Comparison of ENCODE assay signal across 1 cellular context in genomic region chr17:74430706-74431567, GRCh38.
TF ChIP-seq lines count a peak whose summit lies in the region.

No MANE protein-coding gene starts in this region.

TF ChIP-seq in GM12878, 131 proteins besides CTCF, POLR2A, EP300 and RAD21 (continued from another document and continues in another):
- TF ChIP-seq, protein P1, sequence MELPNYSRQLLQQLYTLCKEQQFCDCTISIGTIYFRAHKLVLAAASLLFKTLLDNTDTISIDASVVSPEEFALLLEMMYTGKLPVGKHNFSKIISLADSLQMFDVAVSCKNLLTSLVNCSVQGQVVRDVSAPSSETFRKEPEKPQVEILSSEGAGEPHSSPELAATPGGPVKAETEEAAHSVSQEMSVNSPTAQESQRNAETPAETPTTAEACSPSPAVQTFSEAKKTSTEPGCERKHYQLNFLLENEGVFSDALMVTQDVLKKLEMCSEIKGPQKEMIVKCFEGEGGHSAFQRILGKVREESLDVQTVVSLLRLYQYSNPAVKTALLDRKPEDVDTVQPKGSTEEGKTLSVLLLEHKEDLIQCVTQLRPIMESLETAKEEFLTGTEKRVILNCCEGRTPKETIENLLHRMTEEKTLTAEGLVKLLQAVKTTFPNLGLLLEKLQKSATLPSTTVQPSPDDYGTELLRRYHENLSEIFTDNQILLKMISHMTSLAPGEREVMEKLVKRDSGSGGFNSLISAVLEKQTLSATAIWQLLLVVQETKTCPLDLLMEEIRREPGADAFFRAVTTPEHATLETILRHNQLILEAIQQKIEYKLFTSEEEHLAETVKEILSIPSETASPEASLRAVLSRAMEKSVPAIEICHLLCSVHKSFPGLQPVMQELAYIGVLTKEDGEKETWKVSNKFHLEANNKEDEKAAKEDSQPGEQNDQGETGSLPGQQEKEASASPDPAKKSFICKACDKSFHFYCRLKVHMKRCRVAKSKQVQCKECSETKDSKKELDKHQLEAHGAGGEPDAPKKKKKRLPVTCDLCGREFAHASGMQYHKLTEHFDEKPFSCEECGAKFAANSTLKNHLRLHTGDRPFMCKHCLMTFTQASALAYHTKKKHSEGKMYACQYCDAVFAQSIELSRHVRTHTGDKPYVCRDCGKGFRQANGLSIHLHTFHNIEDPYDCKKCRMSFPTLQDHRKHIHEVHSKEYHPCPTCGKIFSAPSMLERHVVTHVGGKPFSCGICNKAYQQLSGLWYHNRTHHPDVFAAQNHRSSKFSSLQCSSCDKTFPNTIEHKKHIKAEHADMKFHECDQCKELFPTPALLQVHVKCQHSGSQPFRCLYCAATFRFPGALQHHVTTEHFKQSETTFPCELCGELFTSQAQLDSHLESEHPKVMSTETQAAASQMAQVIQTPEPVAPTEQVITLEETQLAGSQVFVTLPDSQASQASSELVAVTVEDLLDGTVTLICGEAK (IDR thresholded peaks at IDR 0.05; ENCODE audit: borderline replicate concordance), result no peak; the same call in 1 of the 2 replicates
- TF ChIP-seq BHLHE40 (IDR thresholded peaks at IDR 0.05; ENCODE audit: borderline replicate concordance in 1 of 2, low read depth in 2 of 2, low read length in 1 of 2) (peak in 1 of 2 experiments; percentile 81; a peak in 2 of 4 replicates), SMAD1 (IDR thresholded peaks at IDR 0.05; ENCODE audit: low read depth, partially characterized antibody) (no peak), MEF2B (IDR thresholded peaks at IDR 0.05; ENCODE audit: partially characterized antibody, poor library complexity, severe bottlenecking) (no peak), RAD51 (IDR thresholded peaks at IDR 0.05) (no peak), RELB (IDR thresholded peaks at IDR 0.05; ENCODE audit: low read depth) (peak; percentile 34; the same call in 1 of the 2 replicates), FOXM1 (IDR thresholded peaks at IDR 0.05; ENCODE audit: low read depth, low read length) (no peak), ASH2L (IDR thresholded peaks at IDR 0.05; ENCODE audit: borderline replicate concordance, low read depth) (no peak), FOXK2 (IDR thresholded peaks at IDR 0.05) (no peak; the same call in 1 of the 2 replicates), ETV6 (conservative IDR thresholded peaks at IDR 0.05 in 1 of 2, IDR thresholded peaks at IDR 0.05 in 1 of 2; ENCODE audit: borderline replicate concordance in 1 of 2, low read depth in 1 of 2) (no peak), RFX5 (IDR thresholded peaks at IDR 0.05; ENCODE audit: low read depth, low read length) (no peak), PAX8 (IDR thresholded peaks at IDR 0.05) (no peak), USF2 (IDR thresholded peaks at IDR 0.05; ENCODE audit: borderline replicate concordance, low read depth, low read length) (no peak), MEF2A (IDR thresholded peaks at IDR 0.05; ENCODE audit: insufficient read depth, low read depth, low read length) (no peak), BACH1 (IDR thresholded peaks at IDR 0.05; ENCODE audit: borderline replicate concordance) (peak; percentile 50; the same call in 1 of the 2 replicates), MLLT1 (IDR thresholded peaks at IDR 0.05) (no peak), ZBTB11 (CRISPR knock-in tag; IDR thresholded peaks at IDR 0.05) (no peak), IKZF1 (conservative IDR thresholded peaks at IDR 0.05) (0 out of 2 replicates have a peak, but pooled peaks have one; percentile 48), NFIC (IDR thresholded peaks at IDR 0.05; ENCODE audit: low read depth, low read length) (no peak)
- TF ChIP-seq, protein P2, sequence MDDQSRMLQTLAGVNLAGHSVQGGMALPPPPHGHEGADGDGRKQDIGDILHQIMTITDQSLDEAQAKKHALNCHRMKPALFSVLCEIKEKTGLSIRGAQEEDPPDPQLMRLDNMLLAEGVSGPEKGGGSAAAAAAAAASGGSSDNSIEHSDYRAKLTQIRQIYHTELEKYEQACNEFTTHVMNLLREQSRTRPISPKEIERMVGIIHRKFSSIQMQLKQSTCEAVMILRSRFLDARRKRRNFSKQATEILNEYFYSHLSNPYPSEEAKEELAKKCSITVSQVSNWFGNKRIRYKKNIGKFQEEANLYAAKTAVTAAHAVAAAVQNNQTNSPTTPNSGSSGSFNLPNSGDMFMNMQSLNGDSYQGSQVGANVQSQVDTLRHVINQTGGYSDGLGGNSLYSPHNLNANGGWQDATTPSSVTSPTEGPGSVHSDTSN (IDR thresholded peaks at IDR 0.05; ENCODE audit: insufficient replicate concordance, low read depth, low read length), result no peak
- TF ChIP-seq, protein P3, sequence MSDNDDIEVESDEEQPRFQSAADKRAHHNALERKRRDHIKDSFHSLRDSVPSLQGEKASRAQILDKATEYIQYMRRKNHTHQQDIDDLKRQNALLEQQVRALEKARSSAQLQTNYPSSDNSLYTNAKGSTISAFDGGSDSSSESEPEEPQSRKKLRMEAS (IDR thresholded peaks at IDR 0.05; ENCODE audit: low read depth, low read length), result no peak
- TF ChIP-seq, protein P4, sequence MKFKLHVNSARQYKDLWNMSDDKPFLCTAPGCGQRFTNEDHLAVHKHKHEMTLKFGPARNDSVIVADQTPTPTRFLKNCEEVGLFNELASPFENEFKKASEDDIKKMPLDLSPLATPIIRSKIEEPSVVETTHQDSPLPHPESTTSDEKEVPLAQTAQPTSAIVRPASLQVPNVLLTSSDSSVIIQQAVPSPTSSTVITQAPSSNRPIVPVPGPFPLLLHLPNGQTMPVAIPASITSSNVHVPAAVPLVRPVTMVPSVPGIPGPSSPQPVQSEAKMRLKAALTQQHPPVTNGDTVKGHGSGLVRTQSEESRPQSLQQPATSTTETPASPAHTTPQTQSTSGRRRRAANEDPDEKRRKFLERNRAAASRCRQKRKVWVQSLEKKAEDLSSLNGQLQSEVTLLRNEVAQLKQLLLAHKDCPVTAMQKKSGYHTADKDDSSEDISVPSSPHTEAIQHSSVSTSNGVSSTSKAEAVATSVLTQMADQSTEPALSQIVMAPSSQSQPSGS (IDR thresholded peaks at IDR 0.05; ENCODE audit: low read length), result no peak
- TF ChIP-seq, protein P5, sequence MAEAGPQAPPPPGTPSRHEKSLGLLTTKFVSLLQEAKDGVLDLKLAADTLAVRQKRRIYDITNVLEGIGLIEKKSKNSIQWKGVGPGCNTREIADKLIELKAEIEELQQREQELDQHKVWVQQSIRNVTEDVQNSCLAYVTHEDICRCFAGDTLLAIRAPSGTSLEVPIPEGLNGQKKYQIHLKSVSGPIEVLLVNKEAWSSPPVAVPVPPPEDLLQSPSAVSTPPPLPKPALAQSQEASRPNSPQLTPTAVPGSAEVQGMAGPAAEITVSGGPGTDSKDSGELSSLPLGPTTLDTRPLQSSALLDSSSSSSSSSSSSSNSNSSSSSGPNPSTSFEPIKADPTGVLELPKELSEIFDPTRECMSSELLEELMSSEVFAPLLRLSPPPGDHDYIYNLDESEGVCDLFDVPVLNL (IDR thresholded peaks at IDR 0.05; ENCODE audit: low read depth, low read length), result no peak
- TF ChIP-seq, protein P6, sequence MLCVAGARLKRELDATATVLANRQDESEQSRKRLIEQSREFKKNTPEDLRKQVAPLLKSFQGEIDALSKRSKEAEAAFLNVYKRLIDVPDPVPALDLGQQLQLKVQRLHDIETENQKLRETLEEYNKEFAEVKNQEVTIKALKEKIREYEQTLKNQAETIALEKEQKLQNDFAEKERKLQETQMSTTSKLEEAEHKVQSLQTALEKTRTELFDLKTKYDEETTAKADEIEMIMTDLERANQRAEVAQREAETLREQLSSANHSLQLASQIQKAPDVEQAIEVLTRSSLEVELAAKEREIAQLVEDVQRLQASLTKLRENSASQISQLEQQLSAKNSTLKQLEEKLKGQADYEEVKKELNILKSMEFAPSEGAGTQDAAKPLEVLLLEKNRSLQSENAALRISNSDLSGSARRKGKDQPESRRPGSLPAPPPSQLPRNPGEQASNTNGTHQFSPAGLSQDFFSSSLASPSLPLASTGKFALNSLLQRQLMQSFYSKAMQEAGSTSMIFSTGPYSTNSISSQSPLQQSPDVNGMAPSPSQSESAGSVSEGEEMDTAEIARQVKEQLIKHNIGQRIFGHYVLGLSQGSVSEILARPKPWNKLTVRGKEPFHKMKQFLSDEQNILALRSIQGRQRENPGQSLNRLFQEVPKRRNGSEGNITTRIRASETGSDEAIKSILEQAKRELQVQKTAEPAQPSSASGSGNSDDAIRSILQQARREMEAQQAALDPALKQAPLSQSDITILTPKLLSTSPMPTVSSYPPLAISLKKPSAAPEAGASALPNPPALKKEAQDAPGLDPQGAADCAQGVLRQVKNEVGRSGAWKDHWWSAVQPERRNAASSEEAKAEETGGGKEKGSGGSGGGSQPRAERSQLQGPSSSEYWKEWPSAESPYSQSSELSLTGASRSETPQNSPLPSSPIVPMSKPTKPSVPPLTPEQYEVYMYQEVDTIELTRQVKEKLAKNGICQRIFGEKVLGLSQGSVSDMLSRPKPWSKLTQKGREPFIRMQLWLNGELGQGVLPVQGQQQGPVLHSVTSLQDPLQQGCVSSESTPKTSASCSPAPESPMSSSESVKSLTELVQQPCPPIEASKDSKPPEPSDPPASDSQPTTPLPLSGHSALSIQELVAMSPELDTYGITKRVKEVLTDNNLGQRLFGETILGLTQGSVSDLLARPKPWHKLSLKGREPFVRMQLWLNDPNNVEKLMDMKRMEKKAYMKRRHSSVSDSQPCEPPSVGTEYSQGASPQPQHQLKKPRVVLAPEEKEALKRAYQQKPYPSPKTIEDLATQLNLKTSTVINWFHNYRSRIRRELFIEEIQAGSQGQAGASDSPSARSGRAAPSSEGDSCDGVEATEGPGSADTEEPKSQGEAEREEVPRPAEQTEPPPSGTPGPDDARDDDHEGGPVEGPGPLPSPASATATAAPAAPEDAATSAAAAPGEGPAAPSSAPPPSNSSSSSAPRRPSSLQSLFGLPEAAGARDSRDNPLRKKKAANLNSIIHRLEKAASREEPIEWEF (IDR thresholded peaks at IDR 0.05; ENCODE audit: insufficient replicate concordance, low read depth, low read length), result no peak
- TF ChIP-seq, protein P7, sequence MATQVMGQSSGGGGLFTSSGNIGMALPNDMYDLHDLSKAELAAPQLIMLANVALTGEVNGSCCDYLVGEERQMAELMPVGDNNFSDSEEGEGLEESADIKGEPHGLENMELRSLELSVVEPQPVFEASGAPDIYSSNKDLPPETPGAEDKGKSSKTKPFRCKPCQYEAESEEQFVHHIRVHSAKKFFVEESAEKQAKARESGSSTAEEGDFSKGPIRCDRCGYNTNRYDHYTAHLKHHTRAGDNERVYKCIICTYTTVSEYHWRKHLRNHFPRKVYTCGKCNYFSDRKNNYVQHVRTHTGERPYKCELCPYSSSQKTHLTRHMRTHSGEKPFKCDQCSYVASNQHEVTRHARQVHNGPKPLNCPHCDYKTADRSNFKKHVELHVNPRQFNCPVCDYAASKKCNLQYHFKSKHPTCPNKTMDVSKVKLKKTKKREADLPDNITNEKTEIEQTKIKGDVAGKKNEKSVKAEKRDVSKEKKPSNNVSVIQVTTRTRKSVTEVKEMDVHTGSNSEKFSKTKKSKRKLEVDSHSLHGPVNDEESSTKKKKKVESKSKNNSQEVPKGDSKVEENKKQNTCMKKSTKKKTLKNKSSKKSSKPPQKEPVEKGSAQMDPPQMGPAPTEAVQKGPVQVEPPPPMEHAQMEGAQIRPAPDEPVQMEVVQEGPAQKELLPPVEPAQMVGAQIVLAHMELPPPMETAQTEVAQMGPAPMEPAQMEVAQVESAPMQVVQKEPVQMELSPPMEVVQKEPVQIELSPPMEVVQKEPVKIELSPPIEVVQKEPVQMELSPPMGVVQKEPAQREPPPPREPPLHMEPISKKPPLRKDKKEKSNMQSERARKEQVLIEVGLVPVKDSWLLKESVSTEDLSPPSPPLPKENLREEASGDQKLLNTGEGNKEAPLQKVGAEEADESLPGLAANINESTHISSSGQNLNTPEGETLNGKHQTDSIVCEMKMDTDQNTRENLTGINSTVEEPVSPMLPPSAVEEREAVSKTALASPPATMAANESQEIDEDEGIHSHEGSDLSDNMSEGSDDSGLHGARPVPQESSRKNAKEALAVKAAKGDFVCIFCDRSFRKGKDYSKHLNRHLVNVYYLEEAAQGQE (IDR thresholded peaks at IDR 0.05; ENCODE audit: low read depth, low read length), result no peak
